Comparison of ENCODE assay signal across 8 cellular contexts in genomic region chr18:12377556-12378553, GRCh38. TPM values are rescaled to one million over a fixed set of nuclear protein-coding genes. Genes with fewer than 3 reads are reported as not detected.
DNase-seq lines count a peak whose midpoint lies in the region; ATAC-seq and TF ChIP-seq lines count a peak whose summit lies in the region.

No MANE protein-coding gene starts in this region.

- CTCF ChIA-PET in activated naive CD4-positive, alpha-beta T cell treated with anti-CD3 and anti-CD28 coated beads for 36 hours (lab: Charles Lee), result interaction anchor here (0.7 to 1.5 kb wide), 3 partner anchors 13 to 15 kb away, joined by 3 to 6 read pairs (median 4); no protein-coding TSS in a partner anchor

- H3K27ac Mint-ChIP-seq in activated naive CD4-positive, alpha-beta T cell treated with anti-CD3 and anti-CD28 coated beads for 36 hours, result peak overlapping the region; percentile 41
- peak overlapping the region; percentile 87 for H3K27ac Mint-ChIP-seq in dendritic cell treated with granulocyte-macrophage colony-stimulating factor and Interleukin-4, amounts not matched to agents 40 ng/mL and 50 ng/mL, for 4 days
- H3K27ac Mint-ChIP-seq in nephron progenitor cell, result peak overlapping the region; percentile 100

- no peak for DNase-seq in activated naive CD4-positive, alpha-beta T cell treated with anti-CD3 and anti-CD28 coated beads for 36 hours
- no peak for DNase-seq in activated naive CD4-positive, alpha-beta T cell treated with anti-CD3 and anti-CD28 coated beads, Interleukin-2, amount 50 U/mL, for 16 hours
- DNase-seq in NCI-H82 treated with DMSO at 0.1 percent for 48 hours (lab: John Stamatoyannopoulos, UW; ENCODE audit: unreplicated experiment), result peak; percentile 100
- peak; percentile 19 for DNase-seq in nephron progenitor cell
- DNase-seq in stimulated activated CD4-positive, alpha-beta T cell treated with anti-CD3 and anti-CD28 coated beads, Interleukin-1b, Interleukin-23, amount 100 ng/mL, for 48 hours, result no peak

- H3K36me3 Mint-ChIP-seq in activated naive CD4-positive, alpha-beta T cell treated with anti-CD3 and anti-CD28 coated beads for 36 hours (ENCODE audit: low read depth), result peaks cover 12% of the 10 kb centered on the region
- peaks cover 20% of the 10 kb centered on the region for H3K36me3 Mint-ChIP-seq in dendritic cell treated with granulocyte-macrophage colony-stimulating factor and Interleukin-4, amounts not matched to agents 40 ng/mL and 50 ng/mL, for 4 days (ENCODE audit: low read depth)
- H3K36me3 Mint-ChIP-seq in nephron progenitor cell (ENCODE audit: low read depth), result peaks cover 7% of the 10 kb centered on the region

- H3K4me1 Mint-ChIP-seq in activated naive CD4-positive, alpha-beta T cell treated with anti-CD3 and anti-CD28 coated beads for 36 hours (ENCODE audit: low read depth), result peaks cover 39% of the 10 kb centered on the region
- peaks cover 48% of the 10 kb centered on the region for H3K4me1 Mint-ChIP-seq in dendritic cell treated with granulocyte-macrophage colony-stimulating factor and Interleukin-4, amounts not matched to agents 40 ng/mL and 50 ng/mL, for 4 days (ENCODE audit: low read depth)
- peaks cover 39% of the 10 kb centered on the region for H3K4me1 Mint-ChIP-seq in nephron progenitor cell

- peak overlapping the region; percentile 90 for H3K4me3 Mint-ChIP-seq in activated naive CD4-positive, alpha-beta T cell treated with anti-CD3 and anti-CD28 coated beads for 36 hours
- peak overlapping the region; percentile 80 for H3K4me3 Mint-ChIP-seq in dendritic cell treated with granulocyte-macrophage colony-stimulating factor and Interleukin-4, amounts not matched to agents 40 ng/mL and 50 ng/mL, for 4 days
- H3K4me3 Mint-ChIP-seq in nephron progenitor cell, result peak overlapping the region; percentile 95

- H3K27me3 Mint-ChIP-seq in activated naive CD4-positive, alpha-beta T cell treated with anti-CD3 and anti-CD28 coated beads for 36 hours (ENCODE audit: low read depth), result no peaks in the 10 kb centered on the region
- H3K27me3 Mint-ChIP-seq in dendritic cell treated with granulocyte-macrophage colony-stimulating factor and Interleukin-4, amounts not matched to agents 40 ng/mL and 50 ng/mL, for 4 days, result no peaks in the 10 kb centered on the region
- H3K27me3 Mint-ChIP-seq in nephron progenitor cell (ENCODE audit: low read depth, poor library complexity), result peaks cover 4% of the 10 kb centered on the region

- peak; percentile 35 for TF ChIP-seq CTCF in nephron progenitor cell (IDR thresholded peaks at IDR 0.05)

- ATAC-seq in HG02798 (IDR thresholded peaks at IDR 0.05; ENCODE audit: poor library complexity, unreplicated experiment) (peak; percentile 71), HG02610 (IDR thresholded peaks at IDR 0.05; ENCODE audit: unreplicated experiment) (no peak)

- intact Hi-C loops in activated naive CD4-positive, alpha-beta T cell treated with anti-CD3 and anti-CD28 coated beads for 36 hours (cut with micrococcal nuclease), result loop anchor here (1.0 to 2.0 kb wide), 15 partner anchors 29 to 1191 kb away; partner anchors contain the start of genes CEP192, CEP76, CHMP1B and IMPA2
- intact Hi-C loops in dendritic cell treated with granulocyte-macrophage colony-stimulating factor and Interleukin-4, amounts not matched to agents 40 ng/mL and 50 ng/mL, for 4 days (cut with micrococcal nuclease), result loop anchor here (1.0 to 2.0 kb wide), 5 partner anchors 31 to 569 kb away; partner anchors contain the start of genes CEP76, PSMG2, SPIRE1 and TUBB6

- peaks cover 1% of the 10 kb centered on the region for H3K9me3 Mint-ChIP-seq in activated naive CD4-positive, alpha-beta T cell treated with anti-CD3 and anti-CD28 coated beads for 36 hours
- H3K9me3 Mint-ChIP-seq in dendritic cell treated with granulocyte-macrophage colony-stimulating factor and Interleukin-4, amounts not matched to agents 40 ng/mL and 50 ng/mL, for 4 days, result no peaks in the 10 kb centered on the region
- peaks cover 10% of the 10 kb centered on the region for H3K9me3 Mint-ChIP-seq in nephron progenitor cell

RNA-seq across cellular contexts. Expression of gene AFG3L2, which starts 0.8 kb away (rescaled TPM):
- total RNA-seq in activated naive CD4-positive, alpha-beta T cell treated with anti-CD3 and anti-CD28 coated beads for 36 hours, result 10 to 100 TPM; 41.8 to 42.9 TPM

RNA-seq across cellular contexts. Expression of gene PRELID3A, which starts 29.9 kb away (rescaled TPM):
- total RNA-seq in activated naive CD4-positive, alpha-beta T cell treated with anti-CD3 and anti-CD28 coated beads for 36 hours, result 1 to 10 TPM; 2.8 to 3.6 TPM

Comparison
In these comparisons a context has a peak if more than half of its experiments do, and no peak if none do; other contexts are left out.
1. DNase-seq: peak in NCI-H82 treated with DMSO at 0.1 percent for 48 hours (single experiment) and nephron progenitor cell (single experiment); none in activated naive CD4-positive, alpha-beta T cell treated with anti-CD3 and anti-CD28 coated beads for 36 hours (single experiment), activated naive CD4-positive, alpha-beta T cell treated with anti-CD3 and anti-CD28 coated beads, Interleukin-2, amount 50 U/mL, for 16 hours (single experiment) and stimulated activated CD4-positive, alpha-beta T cell treated with anti-CD3 and anti-CD28 coated beads, Interleukin-1b, Interleukin-23, amount 100 ng/mL, for 48 hours (single experiment).
2. H3K27ac Mint-ChIP-seq: peak in every context shown above with its lines; median percentile 100 in nephron progenitor cell; 87 in dendritic cell treated with granulocyte-macrophage colony-stimulating factor and Interleukin-4, amounts not matched to agents 40 ng/mL and 50 ng/mL, for 4 days; 41 in activated naive CD4-positive, alpha-beta T cell treated with anti-CD3 and anti-CD28 coated beads for 36 hours.
3. Peak in every context shown above with its lines, with median percentiles within 50 percentile points of each other: H3K4me3 Mint-ChIP-seq.